Comparison of ENCODE assay signal across 1 cellular context in genomic region chr11:123253909-123254308, GRCh38.
TF ChIP-seq lines count a peak whose summit lies in the region.

No MANE protein-coding gene starts in this region.

TF ChIP-seq in GM23338, 12 proteins besides CTCF, POLR2A, EP300 and RAD21:
- no peak for TF ChIP-seq JUNB (IDR thresholded peaks at IDR 0.05; ENCODE audit: unreplicated experiment)
- no peak for TF ChIP-seq NANOG (IDR thresholded peaks at IDR 0.05; ENCODE audit: borderline replicate concordance)
- no peak for TF ChIP-seq ZNF114 (CRISPR knock-in tag; IDR thresholded peaks at IDR 0.05)
- no peak for TF ChIP-seq REST (IDR thresholded peaks at IDR 0.05; ENCODE audit: unreplicated experiment)
- no peak for TF ChIP-seq EZH2 (IDR thresholded peaks at IDR 0.05; ENCODE audit: low read depth, unreplicated experiment)
- no peak for TF ChIP-seq EZH2phosphoT487 (IDR thresholded peaks at IDR 0.05; ENCODE audit: unreplicated experiment)
